Comparison of ENCODE assay signal across 23 cellular contexts in the genomic region with DNA sequence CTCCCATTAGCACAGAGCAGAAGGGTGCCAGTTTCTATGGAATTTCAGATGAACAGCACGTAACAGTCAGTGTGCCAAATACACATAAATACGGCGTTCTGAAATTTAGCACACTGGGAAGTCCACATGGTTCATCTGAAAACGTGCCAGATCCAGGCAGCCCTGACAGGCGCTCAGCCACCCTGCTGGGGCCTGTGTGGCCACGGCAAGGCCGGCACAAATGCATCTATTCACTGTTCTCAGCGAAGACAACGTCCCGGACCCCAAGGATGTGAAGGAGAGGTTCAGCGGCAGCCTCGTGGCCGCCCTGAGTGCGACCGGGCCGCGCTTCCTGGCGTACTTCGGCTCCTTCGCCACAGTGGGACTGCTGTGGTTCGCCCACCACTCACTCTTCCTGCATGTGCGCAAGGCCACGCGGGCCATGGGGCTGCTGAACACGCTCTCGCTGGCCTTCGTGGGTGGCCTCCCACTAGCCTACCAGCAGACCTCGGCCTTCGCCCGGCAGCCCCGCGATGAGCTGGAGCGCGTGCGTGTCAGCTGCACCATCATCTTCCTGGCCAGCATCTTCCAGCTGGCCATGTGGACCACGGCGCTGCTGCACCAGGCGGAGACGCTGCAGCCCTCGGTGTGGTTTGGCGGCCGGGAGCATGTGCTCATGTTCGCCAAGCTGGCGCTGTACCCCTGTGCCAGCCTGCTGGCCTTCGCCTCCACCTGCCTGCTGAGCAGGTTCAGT. TPM values are rescaled to one million over a fixed set of nuclear protein-coding genes. Genes with fewer than 3 reads are reported as not detected.
DNase-seq lines count a peak whose midpoint lies in the region; ATAC-seq, FAIRE-seq and TF ChIP-seq lines count a peak whose summit lies in the region.
"Had no signal": no experiment of that assay in that cellular context is flagged by ENCODE, and none has a peak within 500 bp of the region (broad histone marks: within the 10 kb centered on the region; RNA-seq: fewer than 3 reads in every experiment).

No MANE protein-coding gene starts in this region.

- intact Hi-C loops in pancreas (cut with DNase I): no loop called here

- H3K27ac ChIP-seq in pancreas: no peak overlapping the region
- H3K27ac ChIP-seq: colonic mucosa, heart right ventricle had no signal

- FAIRE-seq in pancreas (lab: Jason Lieb, UNC): no peak

- WGBS in pancreas, 2 donors: 94 to 95% methylated on average over 45 of the region's 45 CpGs

- ATAC-seq in pancreas: no peak
- ATAC-seq in HG03280 (IDR thresholded peaks at IDR 0.05; ENCODE audit: unreplicated experiment): no peak
- ATAC-seq: heart right ventricle; stimulated activated naive CD8-positive, alpha-beta T cell treated with anti-CD3 and anti-CD28 coated beads, Interleukin-15, amount 100 ng/mL, for 72 hours; WTC11 had no signal

- H3K9me3 ChIP-seq in pancreas: no peaks in the 10 kb centered on the region
- H3K9me3 ChIP-seq: Caco-2, colonic mucosa, heart right ventricle, SJCRH30 had no signal

- no peaks in the 10 kb centered on the region; the same call in 1 of the 2 replicates for H3K36me3 ChIP-seq in H7 (replicated peaks; ENCODE audit: control insufficient read depth, insufficient read depth, low read length)
- no peaks in the 10 kb centered on the region for H3K36me3 ChIP-seq in pancreas
- H3K36me3 ChIP-seq: colonic mucosa, SJCRH30 had no signal

- H3K4me3 ChIP-seq in H7 (ENCODE audit: insufficient read depth, low read depth, low read length) (no peak overlapping the region), pancreas (no peak overlapping the region)
- H3K4me3 ChIP-seq: colonic mucosa, heart right ventricle, SJCRH30 had no signal

- TF ChIP-seq CTCF in pancreas (IDR thresholded peaks at IDR 0.05): no peak

- DNase-seq in H7 (peak; percentile 58), cerebellar cortex (ENCODE audit: low spot score) (peak; percentile 84), pancreas (peak in 4 of 6 donors; percentile 2 to 67 (median 32)), mesenteric fat pad (ENCODE audit: low spot score) (no peak)
- DNase-seq: activated CD4-positive, alpha-beta memory T cell treated with anti-CD3 and anti-CD28 coated beads for 36 hours; activated naive CD4-positive, alpha-beta T cell treated with anti-CD3 and anti-CD28 coated beads, Interleukin-2, amount 10 ng/mL, durations not matched to agents 7 days and 5 days; AML-193; Caco-2; colonic mucosa; immature natural killer cell; mammary epithelial cell; naive B cell; NCI-H187; NCI-H226; NCI-H82; OCI-M1; SJCRH30; stimulated activated CD4-positive, alpha-beta T cell treated with anti-CD3 and anti-CD28 coated beads, Interleukin-2, amount 100 ng/mL, for 48 hours; stimulated activated naive CD8-positive, alpha-beta T cell treated with anti-CD3 and anti-CD28 coated beads, Interleukin-15, amount 100 ng/mL, for 72 hours had no signal

- no peaks in the 10 kb centered on the region for H3K4me1 ChIP-seq in pancreas
- H3K4me1 ChIP-seq: Caco-2, colonic mucosa, heart right ventricle had no signal

- H3K27me3 ChIP-seq in H7 (ENCODE audit: control insufficient read depth, insufficient read depth, low read length): no peaks in the 10 kb centered on the region
- H3K27me3 ChIP-seq in pancreas: no peaks in the 10 kb centered on the region
- H3K27me3 ChIP-seq: colonic mucosa, heart right ventricle, SJCRH30 had no signal

RNA-seq across cellular contexts. Expression of a gene that starts 15.6 kb away (rescaled TPM):
- total RNA-seq in H7 (2014; rRNA removed; shearing (Covaris generic)): 19.4 and 26.7 TPM in 2 replicates
- total RNA-seq in pancreas: 10 to 100 TPM in 1 of 6 donors, 1 to 10 TPM in 5; 5.7 to 11.3 (median 7.4) TPM
- polyA plus RNA-seq in pancreas: 10 to 100 TPM in 1 of 2 donors, 1 to 10 TPM in 1; 10.0 to 11.7 TPM
- total RNA-seq in mesenteric fat pad: 10.1 TPM

RNA-seq across cellular contexts. Expression of a gene that starts 25.5 kb away (rescaled TPM):
- 6.5 and 8.4 TPM in 2 replicates for total RNA-seq in H7 (2014; rRNA removed; shearing (Covaris generic))
- total RNA-seq in pancreas (10 to 100 TPM; 10.0 to 20.2 (median 14.7) TPM), mesenteric fat pad (27.7 TPM)
- 10 to 100 TPM; 77.8 to 96.6 TPM for polyA plus RNA-seq in pancreas

RNA-seq across cellular contexts. Expression of a gene that starts 25.6 kb away (rescaled TPM):
- 77.4 and 85.1 TPM in 2 replicates for total RNA-seq in H7 (2014; rRNA removed; shearing (Covaris generic))
- total RNA-seq in pancreas: 10 to 100 TPM; 47.5 to 70.4 (median 59.5) TPM
- polyA plus RNA-seq in pancreas: 100 to 1,000 TPM; 178 to 226 TPM
- total RNA-seq in mesenteric fat pad: 91.3 TPM

RNA-seq across cellular contexts. Expression of a gene that starts 29.1 kb away (rescaled TPM):
- 4.6 TPM in 2 replicates for total RNA-seq in H7 (2014; rRNA removed; shearing (Covaris generic))
- total RNA-seq in pancreas (10 to 100 TPM; 17.6 to 33.7 (median 20.2) TPM), mesenteric fat pad (34.7 TPM)
- polyA plus RNA-seq in pancreas: 10 to 100 TPM; 40.7 to 56.9 TPM

RNA-seq across cellular contexts. Expression of a gene that starts 35.5 kb away (rescaled TPM):
- total RNA-seq in H7 (2014; rRNA removed; shearing (Covaris generic)): 0.03 and 0.30 TPM in 2 replicates
- 1 to 10 TPM in 2 of 6 donors, under 1 TPM in 4; 0.28 to 1.7 (median 0.66) TPM for total RNA-seq in pancreas
- polyA plus RNA-seq in pancreas: 1 to 10 TPM in 1 of 2 donors, under 1 TPM in 1; 0.45 to 1.6 TPM
- 0.22 TPM for total RNA-seq in mesenteric fat pad
- total RNA-seq: activated CD4-positive, alpha-beta memory T cell treated with anti-CD3 and anti-CD28 coated beads for 36 hours; mammary epithelial cell; SJCRH30; skeletal muscle tissue had no signal
- polyA plus RNA-seq: mammary epithelial cell had no signal
